ENCODE assay signal across 16 cellular contexts in genomic region chr15:45732544-45733130, GRCh38.
DNase-seq lines count a peak whose midpoint lies in the region; ATAC-seq lines count a peak whose summit lies in the region.
"Had no signal": no experiment of that assay in that cellular context is flagged by ENCODE, and none has a peak within 500 bp of the region (broad histone marks: within the 10 kb centered on the region; RNA-seq: fewer than 3 reads in every experiment).

No MANE protein-coding gene starts in this region.

- H3K4me3 ChIP-seq in aorta (ENCODE audit: low read length in 2 of 2) = no peak overlapping the region
- H3K4me3 ChIP-seq: esophagus squamous epithelium, testis had no signal

- H3K36me3 Mint-ChIP-seq in activated T-cell treated with anti-CD3 and anti-CD28 coated beads, Interleukin-2, amount 50 U/mL, for 4 hours (ENCODE audit: insufficient read depth) = no peaks in the 10 kb centered on the region
- H3K36me3 Mint-ChIP-seq: T-cell had no signal

- H3K4me3 Mint-ChIP-seq in activated T-cell treated with anti-CD3 and anti-CD28 coated beads, Interleukin-2, amount 50 U/mL, for 4 hours = no peak overlapping the region
- H3K4me3 Mint-ChIP-seq: T-cell had no signal

- no peaks in the 10 kb centered on the region for H3K36me3 ChIP-seq in aorta (ENCODE audit: control insufficient read depth in 1 of 2, insufficient read depth in 2 of 2, low read length in 1 of 2)
- H3K36me3 ChIP-seq: esophagus squamous epithelium had no signal

- peak; percentile 95 for ATAC-seq in Right ventricle myocardium superior (ENCODE audit: poor library complexity)
- ATAC-seq in aorta (ENCODE audit: low FRiP score) = peak; percentile 38
- ATAC-seq in activated T-cell treated with anti-CD3 and anti-CD28 coated beads, Interleukin-2, amount 50 U/mL, for 4 hours = no peak
- ATAC-seq: HCT116, T-cell had no signal

- 2 to 8% methylated on average over 5 of the region's 5 CpGs for WGBS in aorta, 2 donors

- H3K27ac ChIP-seq in aorta (ENCODE audit: low read depth in 1 of 2, low read length in 2 of 2) = no peak overlapping the region
- H3K27ac ChIP-seq: esophagus squamous epithelium, testis had no signal

- no peaks in the 10 kb centered on the region for H3K9me3 ChIP-seq in aorta (ENCODE audit: control insufficient read depth, low read length)
- H3K9me3 ChIP-seq: esophagus squamous epithelium, testis had no signal

- no peaks in the 10 kb centered on the region for H3K27me3 ChIP-seq in aorta (ENCODE audit: control insufficient read depth in 1 of 2, insufficient read depth in 2 of 2, low read length in 1 of 2)
- H3K27me3 ChIP-seq: testis had no signal

- intact Hi-C loops in Right ventricle myocardium superior (cut with DNase I) (no loop called here), cardiac septum (cut with DNase I) (no loop called here), aorta (cut with DNase I) (no loop called here)

- no peaks in the 10 kb centered on the region for H3K9me3 Mint-ChIP-seq in activated T-cell treated with anti-CD3 and anti-CD28 coated beads, Interleukin-2, amount 50 U/mL, for 4 hours
- H3K9me3 Mint-ChIP-seq: T-cell had no signal

- DNase-seq in Right ventricle myocardium superior (peak; percentile 49), cardiac septum (ENCODE audit: low spot score) (no peak), RPMI8226 (peak; percentile 50), medulla oblongata (ENCODE audit: extremely low spot score) (peak; percentile 51), aorta (peak in 1 of 2 donors; percentile 73), RKO (ENCODE audit: low spot score) (no peak), NAMALWA (ENCODE audit: low spot score) (no peak)
- no peak for DNase-seq in activated T-cell treated with anti-CD3 and anti-CD28 coated beads, Interleukin-2, amount 50 U/mL, for 4 hours
- DNase-seq: activated CD4-positive, alpha-beta T cell treated with anti-CD3 and anti-CD28 coated beads for 1 hour; activated T-cell treated with anti-CD3 and anti-CD28 coated beads for 4 hours; esophagus squamous epithelium; NCI-H1930; occipital lobe; T-cell; testis had no signal

- peaks cover 0 to 2% of the 10 kb centered on the region in 2 donors for H3K4me1 ChIP-seq in aorta (ENCODE audit: control insufficient read depth in 1 of 2, insufficient read depth in 2 of 2, low read length in 2 of 2)
- H3K4me1 ChIP-seq: testis had no signal

- no peaks in the 10 kb centered on the region for H3K4me1 Mint-ChIP-seq in activated T-cell treated with anti-CD3 and anti-CD28 coated beads, Interleukin-2, amount 50 U/mL, for 4 hours (ENCODE audit: low read depth)
- H3K4me1 Mint-ChIP-seq: T-cell had no signal

- H3K27me3 Mint-ChIP-seq in activated T-cell treated with anti-CD3 and anti-CD28 coated beads, Interleukin-2, amount 50 U/mL, for 4 hours (ENCODE audit: low read depth) = peaks cover 26% of the 10 kb centered on the region

Comparison
In these comparisons a context has a peak if more than half of its experiments do, and no peak if none do; other contexts are left out.
1. DNase-seq: peak in Right ventricle myocardium superior (single experiment), RPMI8226 (single experiment) and medulla oblongata (single experiment); none in cardiac septum (single experiment), RKO (single experiment), activated T-cell treated with anti-CD3 and anti-CD28 coated beads, Interleukin-2, amount 50 U/mL, for 4 hours (single experiment) and NAMALWA (single experiment).
2. ATAC-seq: peak in Right ventricle myocardium superior (single experiment) and aorta (single experiment); none in activated T-cell treated with anti-CD3 and anti-CD28 coated beads, Interleukin-2, amount 50 U/mL, for 4 hours (0 of 2).